In genomic region chr6:41346435-41346834, GRCh38 we compare ENCODE assay signal across 1 cellular context.
TF ChIP-seq lines count a peak whose summit lies in the region.

No MANE protein-coding gene starts in this region.

TF ChIP-seq in HepG2, 621 proteins besides CTCF, POLR2A, EP300 and RAD21 (continued from another document):
- TF ChIP-seq CEBPZ (IDR thresholded peaks at IDR 0.05; ENCODE audit: low read length) = no peak
- no peak for TF ChIP-seq FOSL1 (CRISPR knock-in tag; IDR thresholded peaks at IDR 0.05; ENCODE audit: borderline replicate concordance)
- TF ChIP-seq ATF5 (CRISPR knock-in tag; IDR thresholded peaks at IDR 0.05; ENCODE audit: low read depth) = no peak
- TF ChIP-seq, protein P1, sequence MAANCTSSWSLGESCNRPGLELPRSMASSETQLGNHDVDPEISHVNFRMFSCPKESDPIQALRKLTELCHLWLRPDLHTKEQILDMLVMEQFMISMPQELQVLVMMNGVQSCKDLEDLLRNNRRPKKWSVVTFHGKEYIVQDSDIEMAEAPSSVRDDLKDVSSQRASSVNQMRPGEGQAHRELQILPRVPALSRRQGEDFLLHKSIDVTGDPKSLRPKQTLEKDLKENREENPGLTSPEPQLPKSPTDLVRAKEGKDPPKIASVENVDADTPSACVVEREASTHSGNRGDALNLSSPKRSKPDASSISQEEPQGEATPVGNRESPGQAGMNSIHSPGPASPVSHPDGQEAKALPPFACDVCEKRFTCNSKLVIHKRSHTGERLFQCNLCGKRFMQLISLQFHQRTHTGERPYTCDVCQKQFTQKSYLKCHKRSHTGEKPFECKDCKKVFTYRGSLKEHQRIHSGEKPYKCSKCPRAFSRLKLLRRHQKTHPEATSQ (CRISPR knock-in tag; IDR thresholded peaks at IDR 0.05; ENCODE audit: borderline replicate concordance) = no peak
- TF ChIP-seq ZNF10 (CRISPR knock-in tag; IDR thresholded peaks at IDR 0.05; ENCODE audit: borderline replicate concordance, low read depth) = no peak
- TF ChIP-seq, protein P2, sequence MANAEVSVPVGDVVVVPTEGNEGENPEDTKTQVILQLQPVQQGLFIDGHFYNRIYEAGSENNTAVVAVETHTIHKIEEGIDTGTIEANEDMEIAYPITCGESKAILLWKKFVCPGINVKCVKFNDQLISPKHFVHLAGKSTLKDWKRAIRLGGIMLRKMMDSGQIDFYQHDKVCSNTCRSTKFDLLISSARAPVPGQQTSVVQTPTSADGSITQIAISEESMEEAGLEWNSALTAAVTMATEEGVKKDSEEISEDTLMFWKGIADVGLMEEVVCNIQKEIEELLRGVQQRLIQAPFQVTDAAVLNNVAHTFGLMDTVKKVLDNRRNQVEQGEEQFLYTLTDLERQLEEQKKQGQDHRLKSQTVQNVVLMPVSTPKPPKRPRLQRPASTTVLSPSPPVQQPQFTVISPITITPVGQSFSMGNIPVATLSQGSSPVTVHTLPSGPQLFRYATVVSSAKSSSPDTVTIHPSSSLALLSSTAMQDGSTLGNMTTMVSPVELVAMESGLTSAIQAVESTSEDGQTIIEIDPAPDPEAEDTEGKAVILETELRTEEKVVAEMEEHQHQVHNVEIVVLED (CRISPR knock-in tag; IDR thresholded peaks at IDR 0.05; ENCODE audit: borderline replicate concordance) = no peak
- no peak for TF ChIP-seq GATA4 (IDR thresholded peaks at IDR 0.05; ENCODE audit: borderline replicate concordance, low read depth)
